ENCODE assay signal across 1 cellular context in genomic region chr2:224586127-224586702, GRCh38.
TF ChIP-seq lines count a peak whose summit lies in the region.

No MANE protein-coding gene starts in this region.

TF ChIP-seq in HepG2, 621 proteins besides CTCF, POLR2A, EP300 and RAD21 (continued from another document):
- TF ChIP-seq CENPBD1 (CRISPR knock-in tag; IDR thresholded peaks at IDR 0.05; ENCODE audit: borderline replicate concordance, low read depth) (no peak), ZBTB7A (CRISPR knock-in tag; IDR thresholded peaks at IDR 0.05) (no peak)
